In genomic region chr9:135065804-135066203, GRCh38 we compare ENCODE assay signal across 17 cellular contexts. TPM values are rescaled to one million over a fixed set of nuclear protein-coding genes. Genes with fewer than 3 reads are reported as not detected.
DNase-seq lines count a peak whose midpoint lies in the region; ATAC-seq and TF ChIP-seq lines count a peak whose summit lies in the region.
"Had no signal": no experiment of that assay in that cellular context is flagged by ENCODE, and none has a peak within 500 bp of the region (broad histone marks: within the 10 kb centered on the region; RNA-seq: fewer than 3 reads in every experiment).

No MANE protein-coding gene starts in this region.

- no peaks in the 10 kb centered on the region for H4K20me1 ChIP-seq in H9 (ENCODE audit: control insufficient read depth, insufficient read depth, insufficient read length)

- no CpG with 5 or more reads among the region's 4 CpGs for WGBS in H9 (ENCODE audit: extremely low coverage, insufficient read length, low lambda C conversion rate)

- H3K27me3 ChIP-seq in H9 (ENCODE audit: insufficient read depth, low read length) (no peaks in the 10 kb centered on the region), RWPE2 (ENCODE audit: insufficient read depth, poor library complexity, severe bottlenecking) (peaks cover 4% of the 10 kb centered on the region)
- H3K27me3 ChIP-seq: BE2C had no signal

- no peak overlapping the region for H3K9ac ChIP-seq in H9 (ENCODE audit: extremely low read depth, insufficient read length, low read length)
- H3K9ac ChIP-seq: GM23248 had no signal

- H3K4me1 ChIP-seq in H9 (ENCODE audit: insufficient read depth, low read length) = no peaks in the 10 kb centered on the region
- no peaks in the 10 kb centered on the region for H3K4me1 ChIP-seq in RWPE2 (ENCODE audit: insufficient read depth, poor library complexity, severe bottlenecking)

- no peak overlapping the region for H4K5ac ChIP-seq in H9 (ENCODE audit: insufficient read length, low read depth, low read length)

- no peak overlapping the region for H2AK5ac ChIP-seq in H9 (ENCODE audit: insufficient read length, low read length)

- H3K27ac ChIP-seq in H9 (ENCODE audit: insufficient read length, low read depth, low read length) (no peak overlapping the region), RWPE2 (ENCODE audit: poor library complexity, severe bottlenecking) (no peak overlapping the region)
- H3K27ac ChIP-seq: GM23248, HL-60 had no signal

- H3K4me1 Mint-ChIP-seq in H9 (peaks cover 4 to 17% of the 10 kb centered on the region in 2 experiments), osteocyte (ENCODE audit: unreplicated experiment) (no peaks in the 10 kb centered on the region)
- H3K4me1 Mint-ChIP-seq: CD4-positive, CD25-positive, alpha-beta regulatory T cell; CD8-positive, alpha-beta memory T cell had no signal

- H3K18ac ChIP-seq in H9 (ENCODE audit: insufficient read length, low read depth, low read length) = no peak overlapping the region

- peak; percentile 2 for DNase-seq in H9
- peak; percentile 10 for DNase-seq in RWPE2 (ENCODE audit: low spot score)
- peak; percentile 14 for DNase-seq in islet precursor cell
- DNase-seq in osteocyte (ENCODE audit: extremely low spot score, unreplicated experiment) = peak; percentile 56
- DNase-seq in OCI-M1 (lab: John Stamatoyannopoulos, UW) = no peak
- DNase-seq in D341Med (ENCODE audit: low spot score) = no peak
- DNase-seq: ACHN; BE2C; C1 segment of cervical spinal cord; CD4-positive, CD25-positive, alpha-beta regulatory T cell; CD8-positive, alpha-beta memory T cell; COR-L47; GM23248; HCEC 1CT had no signal

- H3K9me3 Mint-ChIP-seq in H9 (peaks cover 24 to 36% of the 10 kb centered on the region in 2 experiments), osteocyte (ENCODE audit: unreplicated experiment) (peaks cover 7% of the 10 kb centered on the region)

- ATAC-seq in RWPE2 (ENCODE audit: low read depth) (no peak), GM18867 (IDR thresholded peaks at IDR 0.05; ENCODE audit: unreplicated experiment) (no peak), HG02938 (IDR thresholded peaks at IDR 0.05; ENCODE audit: unreplicated experiment) (no peak)

- no peak overlapping the region for H2BK15ac ChIP-seq in H9 (ENCODE audit: low read depth, low read length)

- no peaks in the 10 kb centered on the region for H3K79me2 ChIP-seq in H9 (ENCODE audit: insufficient read depth, low read length)

- no peak overlapping the region; a peak in 1 of 5 replicates for H3K4me3 Mint-ChIP-seq in H9
- H3K4me3 Mint-ChIP-seq in osteocyte (ENCODE audit: unreplicated experiment) = no peak overlapping the region
- H3K4me3 Mint-ChIP-seq: CD4-positive, CD25-positive, alpha-beta regulatory T cell; CD8-positive, alpha-beta memory T cell had no signal

- H3K4ac ChIP-seq in H9 (ENCODE audit: low read depth, low read length) = no peak overlapping the region

- TF ChIP-seq CTCF in H9 (conservative IDR thresholded peaks at IDR 0.05) (no peak), RWPE2 (IDR thresholded peaks at IDR 0.05; ENCODE audit: poor library complexity, severe bottlenecking) (no peak), osteocyte (IDR thresholded peaks at IDR 0.05) (no peak)

- no peak overlapping the region for H3K56ac ChIP-seq in H9 (ENCODE audit: insufficient read length, low read depth, low read length)

- H3K27me3 Mint-ChIP-seq in H9 (ENCODE audit: low read depth) = peaks cover 51% of the 10 kb centered on the region
- no peaks in the 10 kb centered on the region for H3K27me3 Mint-ChIP-seq in osteocyte (ENCODE audit: unreplicated experiment)

- H3K23me2 ChIP-seq in H9 (ENCODE audit: insufficient read length, low read depth, low read length, poor library complexity, severe bottlenecking) = no peaks in the 10 kb centered on the region

- H2BK120ac ChIP-seq in H9 (ENCODE audit: low read depth, low read length, poor library complexity, severe bottlenecking) = no peak overlapping the region

- H2BK5ac ChIP-seq in H9 (ENCODE audit: insufficient read length, low read length) = no peak overlapping the region

- no peak overlapping the region for H3K4me3 ChIP-seq in RWPE2 (ENCODE audit: severe bottlenecking)
- H3K4me3 ChIP-seq: GM23248 had no signal

- no peaks in the 10 kb centered on the region for H3K79me1 ChIP-seq in H9 (ENCODE audit: insufficient read depth, low read depth, low read length, poor library complexity, severe bottlenecking)

- H3K23ac ChIP-seq in H9 (ENCODE audit: insufficient read length, low read depth, low read length) = no peak overlapping the region

- no peak overlapping the region for H2BK20ac ChIP-seq in H9 (ENCODE audit: low read depth, low read length, poor library complexity, severe bottlenecking)

- H4K91ac ChIP-seq in H9 (ENCODE audit: insufficient read length, low read depth, low read length) = no peak overlapping the region

- H3K36me3 Mint-ChIP-seq in H9 (ENCODE audit: insufficient read depth in 1 of 3, low read depth in 3 of 3) = peaks cover 5 to 21% (median 8%) of the 10 kb centered on the region in 3 experiments
- no peaks in the 10 kb centered on the region for H3K36me3 Mint-ChIP-seq in osteocyte (ENCODE audit: unreplicated experiment)
- H3K36me3 Mint-ChIP-seq: CD4-positive, CD25-positive, alpha-beta regulatory T cell; CD8-positive, alpha-beta memory T cell had no signal

- H3K27ac Mint-ChIP-seq in H9 (no peak overlapping the region), osteocyte (ENCODE audit: unreplicated experiment) (no peak overlapping the region)
- H3K27ac Mint-ChIP-seq: CD4-positive, CD25-positive, alpha-beta regulatory T cell; CD8-positive, alpha-beta memory T cell had no signal

- H4K8ac ChIP-seq in H9 (replicated peaks; ENCODE audit: insufficient read length, low read depth, low read length) = no peak overlapping the region

- no peak overlapping the region for H2BK12ac ChIP-seq in H9 (ENCODE audit: insufficient read length, low read depth, low read length)

- H3K4me2 ChIP-seq in H9 (ENCODE audit: insufficient read depth, insufficient read length, low read length) = no peak overlapping the region

- no peak overlapping the region for H3K14ac ChIP-seq in H9 (ENCODE audit: insufficient read depth, low read length)

- H3K36me3 ChIP-seq in RWPE2 (ENCODE audit: low read depth) = no peaks in the 10 kb centered on the region
- H3K36me3 ChIP-seq: BE2C had no signal

- H3K9me3 ChIP-seq in H9 (ENCODE audit: control insufficient read depth, low read depth, low read length) = peaks cover 3% of the 10 kb centered on the region
- peaks cover 3% of the 10 kb centered on the region for H3K9me3 ChIP-seq in RWPE2 (ENCODE audit: severe bottlenecking)
- H3K9me3 ChIP-seq: BE2C had no signal

- H3T11ph ChIP-seq in H9 (ENCODE audit: low read length) = no peak overlapping the region

- no peak overlapping the region for H2AFZ ChIP-seq in H9 (ENCODE audit: low read length)
- H2AFZ ChIP-seq: GM23248 had no signal

RNA-seq across cellular contexts. Expression of gene OLFM1, which starts 21.7 kb away (rescaled TPM):
- 34.1 and 36.8 TPM in 2 replicates for total RNA-seq in H9 (2021)
- total RNA-seq in osteocyte = 0.83 and 1.3 TPM in 2 replicates
- total RNA-seq: CD4-positive, CD25-positive, alpha-beta regulatory T cell; CD8-positive, alpha-beta memory T cell had no signal

Comparison
In these comparisons a context has a peak if more than half of its experiments do, and no peak if none do; other contexts are left out.
1. DNase-seq: peak in H9 (single experiment), RWPE2 (single experiment), islet precursor cell (single experiment) and osteocyte (single experiment); none in OCI-M1 (single experiment) and D341Med (single experiment).
2. RNA of gene OLFM1, which starts 21.7 kb away (total RNA-seq): 34.1 to 36.8 TPM in H9; 0.83 to 1.3 TPM in osteocyte; every median in the first group is over 10 times any median in the second.